Comparison of ENCODE assay signal across 34 cellular contexts in genomic region chr4:129481107-129481506, GRCh38.
DNase-seq lines count a peak whose midpoint lies in the region; ATAC-seq, FAIRE-seq and TF ChIP-seq lines count a peak whose summit lies in the region.
"Had no signal": no experiment of that assay in that cellular context is flagged by ENCODE, and none has a peak within 500 bp of the region (broad histone marks: within the 10 kb centered on the region; RNA-seq: fewer than 3 reads in every experiment).

No MANE protein-coding gene starts in this region.

- H2AK9ac ChIP-seq in IMR-90 (replicated peaks; ENCODE audit: low read depth, low read length, poor library complexity) = no peak overlapping the region

- H3K27ac ChIP-seq in HepG2 (ENCODE audit: extremely low read length, insufficient read depth, low read length) (no peak overlapping the region), right lobe of liver (no peak overlapping the region), A549 (no peak overlapping the region), IMR-90 (ENCODE audit: insufficient read depth, low read length) (no peak overlapping the region), osteoblast (ENCODE audit: low read depth, low read length) (no peak overlapping the region)
- H3K27ac ChIP-seq: 22Rv1; BLaER1; BLaER1 treated with 17β-estradiol and CSF1 and Interleukin-3, amounts not matched to agents 10 nM and 100 nM; C4-2B had no signal

- WGBS in HepG2 (ENCODE audit: low lambda C conversion rate) = 3% methylated on average over 2 of the region's 2 CpGs
- 59% methylated on average over 2 of the region's 2 CpGs for WGBS in right lobe of liver (ENCODE audit: insufficient coverage, low coverage, low lambda C conversion rate, missing lambda C conversion rate)
- WGBS in A549 (ENCODE audit: missing lambda C conversion rate) = 16% methylated on average over 2 of the region's 2 CpGs
- no CpG with 5 or more reads among the region's 2 CpGs for whole genome bisulfite sequencing in IMR-90 (ENCODE audit: extremely low coverage in 2 of 2, insufficient read length in 1 of 2), 2 experiments

- H4K5ac ChIP-seq in IMR-90 (ENCODE audit: low read depth, low read length) = no peak overlapping the region

- BruUV-seq in HepG2 (replicated peaks; lab: Mats Ljungman, UMichigan) = no TSS peak
- BruUV-seq in IMR-90 (replicated peaks; lab: Mats Ljungman, UMichigan) = no TSS peak

- H3K4ac ChIP-seq in IMR-90 (ENCODE audit: low read depth, low read length) = no peak overlapping the region

- POLR2A ChIA-PET in HepG2 (lab: Yijun Ruan, JAX) (no interaction called here), A549 (lab: Yijun Ruan, JAX) (no interaction called here), IMR-90 (lab: Charles Lee; ENCODE audit: unreplicated experiment) (no interaction called here)

- H3K4me1 ChIP-seq in HepG2 (ENCODE audit: insufficient read depth, low read length) = no peaks in the 10 kb centered on the region
- no peaks in the 10 kb centered on the region for H3K4me1 ChIP-seq in right lobe of liver
- no peaks in the 10 kb centered on the region for H3K4me1 ChIP-seq in A549
- no peaks in the 10 kb centered on the region for H3K4me1 ChIP-seq in IMR-90 (ENCODE audit: control insufficient read depth, insufficient read depth, low read length)
- H3K4me1 ChIP-seq in osteoblast (ENCODE audit: insufficient read depth, low read length) = no peaks in the 10 kb centered on the region
- H3K4me1 ChIP-seq: BE2C; BLaER1; BLaER1 treated with 17β-estradiol and CSF1 and Interleukin-3, amounts not matched to agents 10 nM and 100 nM; Caco-2 had no signal

- FAIRE-seq in HepG2 (lab: Jason Lieb, UNC) (no peak), A549 (lab: Jason Lieb, UNC) (no peak), HTR-8/SVneo (lab: Jason Lieb, UNC) (no peak)
- FAIRE-seq: A204.1, D721Med had no signal

- H3K14ac ChIP-seq in IMR-90 (replicated peaks; ENCODE audit: low read depth, low read length) = no peak overlapping the region

- no peak overlapping the region for H4K8ac ChIP-seq in IMR-90 (ENCODE audit: low read depth in 2 of 2, low read length in 2 of 2)

- TF ChIP-seq POLR2A in HepG2 (IDR thresholded peaks at IDR 0.05; ENCODE audit: insufficient read depth in 1 of 2, low read depth in 2 of 2, low read length in 2 of 2) = no peak
- no peak for TF ChIP-seq POLR2A in right lobe of liver (IDR thresholded peaks at IDR 0.05)
- no peak for TF ChIP-seq POLR2A in A549 (IDR thresholded peaks at IDR 0.05; ENCODE audit: low read length)
- no peak for TF ChIP-seq POLR2A in IMR-90 (IDR thresholded peaks at IDR 0.05; ENCODE audit: low read depth, low read length)

- no peaks in the 10 kb centered on the region for H3K79me1 ChIP-seq in IMR-90 (ENCODE audit: low read depth in 1 of 2, low read length in 2 of 2)

- no peak overlapping the region for H3K18ac ChIP-seq in IMR-90 (ENCODE audit: low read depth, low read length)

- H2BK120ac ChIP-seq in IMR-90 (ENCODE audit: low read depth, low read length) = no peak overlapping the region

- TF ChIP-seq CTCF in HepG2 (CRISPR knock-in tag; IDR thresholded peaks at IDR 0.05) = no peak
- no peak for TF ChIP-seq CTCF in right lobe of liver (IDR thresholded peaks at IDR 0.05)
- TF ChIP-seq CTCF in A549 (IDR thresholded peaks at IDR 0.05) = no peak
- no peak for TF ChIP-seq CTCF in IMR-90 (conservative IDR thresholded peaks at IDR 0.05; ENCODE audit: low read depth, low read length)
- TF ChIP-seq CTCF in osteoblast (IDR thresholded peaks at IDR 0.05; ENCODE audit: extremely low read depth, low read depth, low read length) = no peak

- no peaks in the 10 kb centered on the region for H3K9me1 ChIP-seq in IMR-90 (ENCODE audit: insufficient read depth, low read length)

- H3K56ac ChIP-seq in IMR-90 (ENCODE audit: extremely low read depth, insufficient read depth, low read length) = no peak overlapping the region

- no peak overlapping the region for H4K91ac ChIP-seq in IMR-90 (ENCODE audit: insufficient read depth, low read depth, low read length)

- no peak overlapping the region for H3K23ac ChIP-seq in IMR-90 (ENCODE audit: low read depth, low read length)

- no peaks in the 10 kb centered on the region for H3K79me2 ChIP-seq in HepG2 (ENCODE audit: insufficient read depth, low read length)
- H3K79me2 ChIP-seq in osteoblast (ENCODE audit: insufficient read depth, low read length) = no peaks in the 10 kb centered on the region

- no peak overlapping the region for H2BK15ac ChIP-seq in IMR-90 (ENCODE audit: low read depth, low read length)

- H2BK20ac ChIP-seq in IMR-90 (ENCODE audit: low read depth, low read length) = no peak overlapping the region

- no peaks in the 10 kb centered on the region for H3K9me3 ChIP-seq in HepG2 (ENCODE audit: low read length)
- no peaks in the 10 kb centered on the region for H3K9me3 ChIP-seq in right lobe of liver
- no peaks in the 10 kb centered on the region for H3K9me3 ChIP-seq in A549
- no peaks in the 10 kb centered on the region; the same call in 1 of the 2 replicates for H3K9me3 ChIP-seq in IMR-90 (ENCODE audit: control insufficient read depth, insufficient read depth, low read length)
- H3K9me3 ChIP-seq in osteoblast (ENCODE audit: low read depth, low read length) = no peaks in the 10 kb centered on the region
- H3K9me3 ChIP-seq: BE2C, Caco-2 had no signal

- H3K4me3 ChIP-seq in HepG2 (replicated peaks in 1 of 3; ENCODE audit: insufficient read depth in 1 of 3, low read depth in 2 of 3, low read length in 3 of 3) = no peak overlapping the region
- H3K4me3 ChIP-seq in right lobe of liver = no peak overlapping the region
- H3K4me3 ChIP-seq in A549 = no peak overlapping the region
- H3K4me3 ChIP-seq in IMR-90 (ENCODE audit: insufficient read depth, low read depth, low read length) = no peak overlapping the region
- no peak overlapping the region for H3K4me3 ChIP-seq in osteoblast (ENCODE audit: insufficient read depth, low read length)
- H3K4me3 ChIP-seq: BLaER1; BLaER1 treated with 17β-estradiol and CSF1 and Interleukin-3, amounts not matched to agents 10 nM and 100 nM had no signal

- H2AK5ac ChIP-seq in IMR-90 (ENCODE audit: low read depth, low read length) = no peak overlapping the region

- TF ChIP-seq EP300 in HepG2 (IDR thresholded peaks at IDR 0.05; ENCODE audit: low read depth in 2 of 2, low read length in 2 of 2) = no peak
- TF ChIP-seq EP300 in HepG2 (CRISPR knock-in tag; IDR thresholded peaks at IDR 0.05; ENCODE audit: borderline replicate concordance) = no peak
- TF ChIP-seq EP300 in A549 (IDR thresholded peaks at IDR 0.05) = no peak

- CTCF ChIA-PET in HepG2 (lab: Yijun Ruan, JAX; ENCODE audit: low intra/inter-chr PET ratio, low total read pairs) (no interaction called here), A549 (lab: Yijun Ruan, JAX) (no interaction called here), IMR-90 (lab: Yijun Ruan, JAX) (no interaction called here)

- dilution Hi-C loops in IMR-90 (cut with HindIII; ENCODE audit: low sequenced_read_pairs, unreplicated experiment) = no loop called here

- H3K27me3 ChIP-seq in HepG2 (ENCODE audit: control insufficient read depth in 1 of 2, insufficient read depth in 2 of 2, low read length in 2 of 2) (no peaks in the 10 kb centered on the region), right lobe of liver (no peaks in the 10 kb centered on the region), IMR-90 (ENCODE audit: control insufficient read depth, insufficient read depth, low read length) (no peaks in the 10 kb centered on the region), osteoblast (ENCODE audit: insufficient read depth, low read length) (no peaks in the 10 kb centered on the region)
- H3K27me3 ChIP-seq: BE2C; BLaER1; BLaER1 treated with 17β-estradiol and CSF1 and Interleukin-3, amounts not matched to agents 10 nM and 100 nM had no signal

- no peak overlapping the region for H3K9ac ChIP-seq in HepG2 (ENCODE audit: insufficient read depth, low read depth, low read length)
- H3K9ac ChIP-seq in IMR-90 (ENCODE audit: low read depth, low read length) = no peak overlapping the region
- H3K9ac ChIP-seq: BLaER1; BLaER1 treated with 17β-estradiol and CSF1 and Interleukin-3, amounts not matched to agents 10 nM and 100 nM had no signal

- H2BK5ac ChIP-seq in IMR-90 (ENCODE audit: low read depth, low read length, poor library complexity, severe bottlenecking) = no peak overlapping the region

- H3K4me2 ChIP-seq in HepG2 (ENCODE audit: low read depth, low read length) = no peak overlapping the region
- no peak overlapping the region for H3K4me2 ChIP-seq in A549
- H3K4me2 ChIP-seq in IMR-90 (ENCODE audit: low read depth, low read length) = no peak overlapping the region
- H3K4me2 ChIP-seq in osteoblast (ENCODE audit: insufficient read depth, low read length) = no peak overlapping the region
- H3K4me2 ChIP-seq: BLaER1; BLaER1 treated with 17β-estradiol and CSF1 and Interleukin-3, amounts not matched to agents 10 nM and 100 nM had no signal

- intact Hi-C loops in HepG2 (cut with micrococcal nuclease; ENCODE audit: unreplicated experiment) (no loop called here), right lobe of liver (cut with DNase I) (no loop called here), IMR-90 (cut with micrococcal nuclease) (no loop called here)

- no peak for ATAC-seq in HepG2
- no peak for ATAC-seq in right lobe of liver
- ATAC-seq in A549 = no peak
- no peak for ATAC-seq in IMR-90 (ENCODE audit: low read depth)
- no peak for ATAC-seq in HG03378 (IDR thresholded peaks at IDR 0.05; ENCODE audit: unreplicated experiment)
- ATAC-seq: CD8-positive, alpha-beta T cell had no signal

- in situ Hi-C loops in HepG2 (cut with HindIII; ENCODE audit: extremely low pct_ligation_motif_present, low pct_unique_long_range_greater_than_20kb) (no loop called here), IMR-90 (cut with MboI; ENCODE audit: low sequenced_read_pairs) (no loop called here)

- H2AFZ ChIP-seq in HepG2 (ENCODE audit: low read length) (no peak overlapping the region), IMR-90 (replicated peaks; ENCODE audit: low read length, poor library complexity) (no peak overlapping the region), osteoblast (ENCODE audit: low read length) (no peak overlapping the region)

- TF ChIP-seq RAD21 in HepG2 (CRISPR knock-in tag; IDR thresholded peaks at IDR 0.05) = no peak
- TF ChIP-seq RAD21 in A549 (conservative IDR thresholded peaks at IDR 0.05 in 1 of 2, IDR thresholded peaks at IDR 0.05 in 1 of 2) = no peak
- no peak for TF ChIP-seq RAD21 in IMR-90 (IDR thresholded peaks at IDR 0.05; ENCODE audit: low read length)

- no peaks in the 10 kb centered on the region for H3K36me3 ChIP-seq in HepG2 (replicated peaks in 1 of 2; ENCODE audit: control insufficient read depth in 1 of 2, insufficient read depth in 2 of 2, low read length in 2 of 2)
- H3K36me3 ChIP-seq in right lobe of liver = no peaks in the 10 kb centered on the region
- no peaks in the 10 kb centered on the region for H3K36me3 ChIP-seq in IMR-90 (ENCODE audit: control insufficient read depth, insufficient read depth, low read length)
- H3K36me3 ChIP-seq in osteoblast (ENCODE audit: insufficient read depth, low read length) = no peaks in the 10 kb centered on the region
- H3K36me3 ChIP-seq: BE2C; BLaER1; BLaER1 treated with 17β-estradiol and CSF1 and Interleukin-3, amounts not matched to agents 10 nM and 100 nM had no signal

- H4K20me1 ChIP-seq in HepG2 (ENCODE audit: insufficient read depth, low read length) = no peaks in the 10 kb centered on the region
- no peaks in the 10 kb centered on the region for H4K20me1 ChIP-seq in IMR-90 (ENCODE audit: insufficient read depth, low read length)
- no peaks in the 10 kb centered on the region for H4K20me1 ChIP-seq in osteoblast (ENCODE audit: insufficient read depth, low read length)
- H4K20me1 ChIP-seq: BLaER1; BLaER1 treated with 17β-estradiol and CSF1 and Interleukin-3, amounts not matched to agents 10 nM and 100 nM had no signal

- DNase-seq in HepG2 (ENCODE audit: low spot score) (no peak), right lobe of liver (no peak), A549 (ENCODE audit: low read depth in 1 of 2, low spot score in 1 of 2) (no peak), IMR-90 (no peak), osteoblast (ENCODE audit: insufficient read length, low spot score, missing footprints) (peak; percentile 35), HTR-8/SVneo (ENCODE audit: insufficient read length, low spot score) (no peak)
- DNase-seq in activated CD8-positive, alpha-beta memory T cell treated with anti-CD3 and anti-CD28 coated beads for 24 hours = no peak
- DNase-seq: 8988T; ACHN; AML-193; BE2C; C1 segment of cervical spinal cord; Caco-2; Calu3; CD4-positive, alpha-beta memory T cell; CD4-positive, alpha-beta T cell; CD4-positive, CD25-positive, alpha-beta regulatory T cell; CD8-positive, alpha-beta memory T cell; CD8-positive, alpha-beta T cell; COR-L47; DMS 273 treated with DMSO at 0.1 percent for 48 hours; DMS153; DMS53; DMS79; DMS79 treated with DMSO at 0.1 percent for 48 hours; DND-41; EL had no signal

Comparison
In these comparisons a context has a peak if more than half of its experiments do, and no peak if none do; other contexts are left out.
1. Of the 38 proteins assayed by ChIP-seq in both HepG2 and A549: peak only in HepG2: none; only in A549: none; in both: MAFK; in neither: 37.